8 cellular contexts compared by ENCODE assay signal in the genomic region with DNA sequence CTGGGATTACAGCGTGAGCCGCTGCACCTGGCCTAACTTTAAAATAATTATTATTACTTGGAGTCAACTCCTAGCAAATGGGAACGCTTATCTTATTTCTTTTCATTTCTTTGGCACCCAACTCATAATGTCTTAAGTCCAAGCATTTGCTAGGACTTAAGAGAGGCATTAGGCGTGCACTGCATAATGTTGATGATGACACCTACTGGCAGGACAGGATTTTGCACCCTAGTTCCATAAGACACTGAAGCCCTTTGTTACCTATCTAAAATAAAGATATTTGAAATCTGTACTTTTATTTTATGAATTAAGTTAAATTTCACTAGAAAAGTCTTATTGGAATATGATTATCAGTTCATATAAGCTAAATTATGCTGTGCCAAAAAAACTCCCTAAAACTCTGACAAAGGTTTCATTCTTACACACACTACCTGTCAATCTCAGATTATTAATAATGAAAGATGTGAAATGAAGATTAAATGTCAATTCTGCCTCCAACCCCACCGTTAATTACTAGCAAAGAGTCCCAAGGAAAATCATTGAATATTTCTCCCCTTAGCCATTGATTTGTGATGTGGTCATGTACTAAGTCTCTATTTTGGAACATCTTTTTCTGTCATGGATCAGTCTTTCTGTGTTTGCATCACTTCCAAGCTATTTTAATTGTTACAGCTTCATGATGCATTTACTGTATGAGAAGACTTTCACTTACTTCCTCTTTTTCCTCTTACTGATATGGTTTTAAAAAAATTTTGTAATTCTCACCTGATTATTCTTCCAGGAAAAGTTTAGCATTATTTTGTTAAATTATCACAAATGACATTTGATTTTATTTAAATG. TPM values are rescaled to one million over a fixed set of nuclear protein-coding genes. Genes with fewer than 3 reads are reported as not detected.
A peak's percentile ranks its signal among the peaks of the same experiment; 100 is the strongest.
DNase-seq lines count a peak whose midpoint lies in the region; ATAC-seq and TF ChIP-seq lines count a peak whose summit lies in the region.

No MANE protein-coding gene starts in this region.

- peak; percentile 18 for DNase-seq in stimulated activated CD4-positive, alpha-beta T cell treated with anti-CD3 and anti-CD28 coated beads, Interleukin-2, amount 100 ng/mL, for 48 hours
- no peak for DNase-seq in stimulated activated CD4-positive, alpha-beta T cell treated with anti-CD3 and anti-CD28 coated beads, Interleukin-1b, Interleukin-23, amount 100 ng/mL, for 48 hours
- peak; percentile 66 for DNase-seq in SK-MEL-5 (ENCODE audit: low read depth, low spot score)
- DNase-seq in thoracic aorta (ENCODE audit: low spot score): no peak
- DNase-seq in epidermal melanocyte (ENCODE audit: insufficient read length, low spot score): no peak
- no peak for DNase-seq in GM19240 (ENCODE audit: insufficient read length, low spot score)

- H3K9me3 ChIP-seq in gastroesophageal sphincter: no peaks in the 10 kb centered on the region
- H3K9me3 ChIP-seq in thoracic aorta: no peaks in the 10 kb centered on the region

- ATAC-seq in HG02938 (IDR thresholded peaks at IDR 0.05; ENCODE audit: unreplicated experiment) (peak; percentile 58), gastroesophageal sphincter (no peak), thoracic aorta (ENCODE audit: insufficient number of reproducible peaks, low FRiP score, low read depth) (no peak)

- in situ Hi-C loops in SK-MEL-5 (cut with HindIII; ENCODE audit: low pct_unique_long_range_greater_than_20kb, low sequenced_read_pairs): no loop called here

- no peaks in the 10 kb centered on the region for H3K4me1 ChIP-seq in gastroesophageal sphincter
- no peaks in the 10 kb centered on the region for H3K4me1 ChIP-seq in thoracic aorta (ENCODE audit: control insufficient read depth in 1 of 2, low read depth in 2 of 2)

- no peak for TF ChIP-seq POLR2A in gastroesophageal sphincter (IDR thresholded peaks at IDR 0.05)

- peak; percentile 36 to 68 (median 54) for TF ChIP-seq CTCF in gastroesophageal sphincter (IDR thresholded peaks at IDR 0.05)
- TF ChIP-seq CTCF in thoracic aorta (IDR thresholded peaks at IDR 0.05): peak; percentile 71

- 35 to 58% methylated on average over 4 to 5 of the region's 5 CpGs for WGBS in gastroesophageal sphincter (ENCODE audit: low coverage in 1 of 2), 2 donors

- no peak overlapping the region for H3K4me3 ChIP-seq in gastroesophageal sphincter
- H3K4me3 ChIP-seq in thoracic aorta: no peak overlapping the region

- no peaks in the 10 kb centered on the region for H3K36me3 ChIP-seq in gastroesophageal sphincter
- H3K36me3 ChIP-seq in thoracic aorta: no peaks in the 10 kb centered on the region

- H3K27ac ChIP-seq in gastroesophageal sphincter (no peak overlapping the region), thoracic aorta (no peak overlapping the region)

- H3K27me3 ChIP-seq in gastroesophageal sphincter: peaks cover 7% of the 10 kb centered on the region
- no peaks in the 10 kb centered on the region for H3K27me3 ChIP-seq in thoracic aorta (replicated peaks; ENCODE audit: insufficient read depth)

- TF ChIP-seq EP300 in gastroesophageal sphincter (IDR thresholded peaks at IDR 0.05): no peak

RNA-seq across cellular contexts. Expression of gene CDH2, which starts 12.7 kb away (rescaled TPM):
- total RNA-seq in SK-MEL-5 (2014; rRNA removed; shearing (Covaris generic)): 0.16 and 0.24 TPM in 2 replicates
- 0.35 and 0.80 TPM in 2 replicates for polyA plus RNA-seq in SK-MEL-5 (2015; cell fraction: cytosol; rRNA removed)
- polyA plus RNA-seq in SK-MEL-5 (2015; cell fraction: nucleus; rRNA removed): 0.04 and 0.14 TPM in 2 replicates
- total RNA-seq in gastroesophageal sphincter (10 to 100 TPM in 3 of 4 donors, 1 to 10 TPM in 1; 9.8 to 52.9 (median 17.8) TPM), thoracic aorta (10 to 100 TPM; 25.9 to 37.9 TPM)

Comparison
In these comparisons a context has a peak if more than half of its experiments do, and no peak if none do; other contexts are left out.
1. DNase-seq: peak in stimulated activated CD4-positive, alpha-beta T cell treated with anti-CD3 and anti-CD28 coated beads, Interleukin-2, amount 100 ng/mL, for 48 hours (2 of 2) and SK-MEL-5 (single experiment); none in stimulated activated CD4-positive, alpha-beta T cell treated with anti-CD3 and anti-CD28 coated beads, Interleukin-1b, Interleukin-23, amount 100 ng/mL, for 48 hours (single experiment), thoracic aorta (single experiment), epidermal melanocyte (single experiment) and GM19240 (single experiment).